In the genomic region with DNA sequence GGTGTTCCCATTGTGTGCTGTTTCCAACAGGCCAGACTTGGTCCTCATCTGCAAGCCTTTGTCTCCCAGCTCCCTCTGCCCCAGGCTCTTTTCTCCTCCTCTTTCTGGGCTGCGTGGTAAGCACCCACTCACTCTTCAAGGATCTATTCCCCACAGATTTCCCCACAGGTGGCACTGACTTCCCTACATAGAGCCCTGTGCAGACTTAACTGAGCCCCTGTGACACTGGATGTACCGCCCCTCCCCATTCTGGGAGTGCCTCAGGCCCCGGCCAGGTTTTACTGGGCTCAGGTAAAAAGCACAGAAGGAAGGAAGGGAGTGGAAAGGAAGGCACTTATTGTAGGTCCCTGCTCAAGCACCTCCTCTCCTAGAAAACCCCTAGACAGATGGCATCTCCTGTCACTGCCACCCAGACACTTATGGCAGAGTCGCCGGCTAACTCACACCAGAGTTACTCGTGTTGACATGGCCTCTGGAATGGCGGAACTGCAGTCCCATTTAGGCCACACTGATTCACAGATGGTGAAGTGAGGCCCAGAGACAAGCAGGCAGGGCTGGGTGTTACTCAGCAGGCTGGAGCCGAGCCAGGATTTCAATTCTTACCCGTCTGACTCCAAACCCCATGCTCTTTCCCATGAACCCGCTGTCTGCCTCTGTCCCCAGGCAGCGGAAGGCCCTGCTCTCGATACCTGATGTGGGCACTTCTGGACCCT, we compare ENCODE assay signal across 1 cellular context.
TF ChIP-seq lines count a peak whose summit lies in the region.

No MANE protein-coding gene starts in this region.

TF ChIP-seq in GM23338, 12 proteins besides CTCF, POLR2A, EP300 and RAD21 (continued from another document):
- TF ChIP-seq, protein P1, sequence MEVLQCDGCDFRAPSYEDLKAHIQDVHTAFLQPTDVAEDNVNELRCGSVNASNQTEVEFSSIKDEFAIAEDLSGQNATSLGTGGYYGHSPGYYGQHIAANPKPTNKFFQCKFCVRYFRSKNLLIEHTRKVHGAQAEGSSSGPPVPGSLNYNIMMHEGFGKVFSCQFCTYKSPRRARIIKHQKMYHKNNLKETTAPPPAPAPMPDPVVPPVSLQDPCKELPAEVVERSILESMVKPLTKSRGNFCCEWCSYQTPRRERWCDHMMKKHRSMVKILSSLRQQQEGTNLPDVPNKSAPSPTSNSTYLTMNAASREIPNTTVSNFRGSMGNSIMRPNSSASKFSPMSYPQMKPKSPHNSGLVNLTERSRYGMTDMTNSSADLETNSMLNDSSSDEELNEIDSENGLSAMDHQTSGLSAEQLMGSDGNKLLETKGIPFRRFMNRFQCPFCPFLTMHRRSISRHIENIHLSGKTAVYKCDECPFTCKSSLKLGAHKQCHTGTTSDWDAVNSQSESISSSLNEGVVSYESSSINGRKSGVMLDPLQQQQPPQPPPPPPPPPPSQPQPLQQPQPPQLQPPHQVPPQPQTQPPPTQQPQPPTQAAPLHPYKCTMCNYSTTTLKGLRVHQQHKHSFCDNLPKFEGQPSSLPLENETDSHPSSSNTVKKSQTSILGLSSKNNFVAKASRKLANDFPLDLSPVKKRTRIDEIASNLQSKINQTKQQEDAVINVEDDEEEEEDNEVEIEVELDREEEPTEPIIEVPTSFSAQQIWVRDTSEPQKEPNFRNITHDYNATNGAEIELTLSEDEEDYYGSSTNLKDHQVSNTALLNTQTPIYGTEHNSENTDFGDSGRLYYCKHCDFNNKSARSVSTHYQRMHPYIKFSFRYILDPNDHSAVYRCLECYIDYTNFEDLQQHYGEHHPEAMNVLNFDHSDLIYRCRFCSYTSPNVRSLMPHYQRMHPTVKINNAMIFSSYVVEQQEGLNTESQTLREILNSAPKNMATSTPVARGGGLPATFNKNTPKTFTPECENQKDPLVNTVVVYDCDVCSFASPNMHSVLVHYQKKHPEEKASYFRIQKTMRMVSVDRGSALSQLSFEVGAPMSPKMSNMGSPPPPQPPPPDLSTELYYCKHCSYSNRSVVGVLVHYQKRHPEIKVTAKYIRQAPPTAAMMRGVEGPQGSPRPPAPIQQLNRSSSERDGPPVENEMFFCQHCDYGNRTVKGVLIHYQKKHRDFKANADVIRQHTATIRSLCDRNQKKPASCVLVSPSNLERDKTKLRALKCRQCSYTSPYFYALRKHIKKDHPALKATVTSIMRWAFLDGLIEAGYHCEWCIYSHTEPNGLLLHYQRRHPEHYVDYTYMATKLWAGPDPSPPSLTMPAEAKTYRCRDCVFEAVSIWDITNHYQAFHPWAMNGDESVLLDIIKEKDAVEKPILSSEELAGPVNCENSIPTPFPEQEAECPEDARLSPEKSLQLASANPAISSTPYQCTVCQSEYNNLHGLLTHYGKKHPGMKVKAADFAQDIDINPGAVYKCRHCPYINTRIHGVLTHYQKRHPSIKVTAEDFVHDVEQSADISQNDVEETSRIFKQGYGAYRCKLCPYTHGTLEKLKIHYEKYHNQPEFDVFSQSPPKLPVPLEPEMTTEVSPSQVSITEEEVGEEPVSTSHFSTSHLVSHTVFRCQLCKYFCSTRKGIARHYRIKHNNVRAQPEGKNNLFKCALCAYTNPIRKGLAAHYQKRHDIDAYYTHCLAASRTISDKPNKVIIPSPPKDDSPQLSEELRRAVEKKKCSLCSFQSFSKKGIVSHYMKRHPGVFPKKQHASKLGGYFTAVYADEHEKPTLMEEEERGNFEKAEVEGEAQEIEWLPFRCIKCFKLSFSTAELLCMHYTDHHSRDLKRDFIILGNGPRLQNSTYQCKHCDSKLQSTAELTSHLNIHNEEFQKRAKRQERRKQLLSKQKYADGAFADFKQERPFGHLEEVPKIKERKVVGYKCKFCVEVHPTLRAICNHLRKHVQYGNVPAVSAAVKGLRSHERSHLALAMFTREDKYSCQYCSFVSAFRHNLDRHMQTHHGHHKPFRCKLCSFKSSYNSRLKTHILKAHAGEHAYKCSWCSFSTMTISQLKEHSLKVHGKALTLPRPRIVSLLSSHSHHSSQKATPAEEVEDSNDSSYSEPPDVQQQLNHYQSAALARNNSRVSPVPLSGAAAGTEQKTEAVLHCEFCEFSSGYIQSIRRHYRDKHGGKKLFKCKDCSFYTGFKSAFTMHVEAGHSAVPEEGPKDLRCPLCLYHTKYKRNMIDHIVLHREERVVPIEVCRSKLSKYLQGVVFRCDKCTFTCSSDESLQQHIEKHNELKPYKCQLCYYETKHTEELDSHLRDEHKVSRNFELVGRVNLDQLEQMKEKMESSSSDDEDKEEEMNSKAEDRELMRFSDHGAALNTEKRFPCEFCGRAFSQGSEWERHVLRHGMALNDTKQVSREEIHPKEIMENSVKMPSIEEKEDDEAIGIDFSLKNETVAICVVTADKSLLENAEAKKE (CRISPR knock-in tag; IDR thresholded peaks at IDR 0.05): no peak
- TF ChIP-seq ZNF114 (CRISPR knock-in tag; IDR thresholded peaks at IDR 0.05): no peak
- TF ChIP-seq, protein P2, sequence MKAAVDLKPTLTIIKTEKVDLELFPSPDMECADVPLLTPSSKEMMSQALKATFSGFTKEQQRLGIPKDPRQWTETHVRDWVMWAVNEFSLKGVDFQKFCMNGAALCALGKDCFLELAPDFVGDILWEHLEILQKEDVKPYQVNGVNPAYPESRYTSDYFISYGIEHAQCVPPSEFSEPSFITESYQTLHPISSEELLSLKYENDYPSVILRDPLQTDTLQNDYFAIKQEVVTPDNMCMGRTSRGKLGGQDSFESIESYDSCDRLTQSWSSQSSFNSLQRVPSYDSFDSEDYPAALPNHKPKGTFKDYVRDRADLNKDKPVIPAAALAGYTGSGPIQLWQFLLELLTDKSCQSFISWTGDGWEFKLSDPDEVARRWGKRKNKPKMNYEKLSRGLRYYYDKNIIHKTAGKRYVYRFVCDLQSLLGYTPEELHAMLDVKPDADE (IDR thresholded peaks at IDR 0.05): no peak
TF ChIP-seq in GM23338: peak in this region for 0.
